ENCODE assay signal across 21 cellular contexts in the genomic region with DNA sequence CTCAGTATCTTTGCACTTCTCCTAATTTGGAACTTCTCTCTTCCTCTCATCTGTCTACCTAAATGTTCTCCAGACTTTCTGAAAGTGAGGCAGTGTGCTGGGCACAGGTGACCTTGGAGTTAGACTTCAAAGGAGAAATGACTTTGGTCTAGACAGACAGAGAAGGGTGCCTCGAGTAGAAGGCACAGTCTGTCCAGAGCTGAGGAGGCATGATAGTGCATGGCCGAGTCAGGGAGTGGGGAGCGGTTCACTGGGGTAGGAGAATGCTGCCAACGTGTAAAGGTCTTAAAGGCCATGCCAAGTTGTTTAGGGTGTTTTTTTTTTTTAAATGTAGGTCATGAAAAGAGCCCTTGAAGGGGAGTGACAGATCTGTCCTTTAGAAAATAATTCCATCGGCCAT. TPM values are rescaled to one million over a fixed set of nuclear protein-coding genes. Genes with fewer than 3 reads are reported as not detected.
"Had no signal": no experiment of that assay in that cellular context is flagged by ENCODE, and none has a peak within 500 bp of the region (broad histone marks: within the 10 kb centered on the region; RNA-seq: fewer than 3 reads in every experiment).

No MANE protein-coding gene starts in this region.

- H3K4me1 ChIP-seq: left lung, suprapubic skin had no signal

- H3K36me3 Mint-ChIP-seq: activated naive CD4-positive, alpha-beta T cell treated with anti-CD3 and anti-CD28 coated beads, Interleukin-2, amount 50 U/mL, for 24 hours had no signal

- H3K4me3 ChIP-seq: colonic mucosa, esophagus squamous epithelium, left lung, spleen, suprapubic skin, tibial nerve had no signal

- H3K27me3 Mint-ChIP-seq: activated CD4-positive, alpha-beta T cell treated with anti-CD3 and anti-CD28 coated beads for 36 hours; activated naive CD4-positive, alpha-beta T cell treated with anti-CD3 and anti-CD28 coated beads, Interleukin-2, amount 50 U/mL, for 24 hours; activated naive CD8-positive, alpha-beta T cell treated with anti-CD3 and anti-CD28 coated beads, Interleukin-2, amount 50 U/mL, for 24 hours had no signal

- H3K27me3 ChIP-seq: colonic mucosa, esophagus squamous epithelium, left lung, spleen, suprapubic skin, tibial nerve had no signal

- DNase-seq: activated CD4-positive, alpha-beta T cell treated with anti-CD3 and anti-CD28 coated beads for 36 hours; activated CD4-positive, CD25-positive, alpha-beta regulatory T cell; activated naive CD8-positive, alpha-beta T cell treated with anti-CD3 and anti-CD28 coated beads, Interleukin-2, amount 50 U/mL, for 24 hours; cerebellar nuclear complex; colonic mucosa; effector CD8-positive, alpha-beta T cell; esophagus squamous epithelium; foreskin melanocyte; glutamatergic neuron; left lung; occipital lobe; retina; spleen; stimulated activated naive CD4-positive, alpha-beta T cell; T-helper 1 cell had no signal

- H3K27ac Mint-ChIP-seq: activated CD4-positive, alpha-beta T cell treated with anti-CD3 and anti-CD28 coated beads for 36 hours; activated naive CD4-positive, alpha-beta T cell treated with anti-CD3 and anti-CD28 coated beads, Interleukin-2, amount 50 U/mL, for 24 hours; activated naive CD8-positive, alpha-beta T cell treated with anti-CD3 and anti-CD28 coated beads, Interleukin-2, amount 50 U/mL, for 24 hours; T-helper 2 cell treated with Interferon-gamma antibody and Interleukin-4, amounts not matched to agents 5 μg/mL and 100 μg/mL, for 36 hours had no signal

- H3K4me3 Mint-ChIP-seq: activated CD4-positive, alpha-beta T cell treated with anti-CD3 and anti-CD28 coated beads for 36 hours; activated naive CD4-positive, alpha-beta T cell treated with anti-CD3 and anti-CD28 coated beads, Interleukin-2, amount 50 U/mL, for 24 hours; activated naive CD8-positive, alpha-beta T cell treated with anti-CD3 and anti-CD28 coated beads, Interleukin-2, amount 50 U/mL, for 24 hours; T-helper 2 cell treated with Interferon-gamma antibody and Interleukin-4, amounts not matched to agents 5 μg/mL and 100 μg/mL, for 36 hours had no signal

- H3K9me3 ChIP-seq: colonic mucosa, esophagus squamous epithelium, left lung, spleen, suprapubic skin, tibial nerve had no signal

- H3K9me3 Mint-ChIP-seq: activated naive CD4-positive, alpha-beta T cell treated with anti-CD3 and anti-CD28 coated beads, Interleukin-2, amount 50 U/mL, for 24 hours; activated naive CD8-positive, alpha-beta T cell treated with anti-CD3 and anti-CD28 coated beads, Interleukin-2, amount 50 U/mL, for 24 hours; T-helper 2 cell treated with Interferon-gamma antibody and Interleukin-4, amounts not matched to agents 5 μg/mL and 100 μg/mL, for 36 hours had no signal

- H3K27ac ChIP-seq: colonic mucosa, epithelial cell of prostate, esophagus squamous epithelium, left lung, spleen, suprapubic skin, tibial nerve had no signal

- H3K36me3 ChIP-seq: colonic mucosa, esophagus squamous epithelium, left lung, spleen, suprapubic skin, tibial nerve had no signal

- ATAC-seq: activated CD4-positive, alpha-beta T cell treated with anti-CD3 and anti-CD28 coated beads for 36 hours; activated naive CD8-positive, alpha-beta T cell treated with anti-CD3 and anti-CD28 coated beads, Interleukin-2, amount 50 U/mL, for 24 hours; left lung had no signal

RNA-seq across cellular contexts. Expression of a gene that starts 17.3 kb away (rescaled TPM):
- total RNA-seq: SK-MEL-5 had no signal
